Comparison of ENCODE assay signal across 1 cellular context in the genomic region with DNA sequence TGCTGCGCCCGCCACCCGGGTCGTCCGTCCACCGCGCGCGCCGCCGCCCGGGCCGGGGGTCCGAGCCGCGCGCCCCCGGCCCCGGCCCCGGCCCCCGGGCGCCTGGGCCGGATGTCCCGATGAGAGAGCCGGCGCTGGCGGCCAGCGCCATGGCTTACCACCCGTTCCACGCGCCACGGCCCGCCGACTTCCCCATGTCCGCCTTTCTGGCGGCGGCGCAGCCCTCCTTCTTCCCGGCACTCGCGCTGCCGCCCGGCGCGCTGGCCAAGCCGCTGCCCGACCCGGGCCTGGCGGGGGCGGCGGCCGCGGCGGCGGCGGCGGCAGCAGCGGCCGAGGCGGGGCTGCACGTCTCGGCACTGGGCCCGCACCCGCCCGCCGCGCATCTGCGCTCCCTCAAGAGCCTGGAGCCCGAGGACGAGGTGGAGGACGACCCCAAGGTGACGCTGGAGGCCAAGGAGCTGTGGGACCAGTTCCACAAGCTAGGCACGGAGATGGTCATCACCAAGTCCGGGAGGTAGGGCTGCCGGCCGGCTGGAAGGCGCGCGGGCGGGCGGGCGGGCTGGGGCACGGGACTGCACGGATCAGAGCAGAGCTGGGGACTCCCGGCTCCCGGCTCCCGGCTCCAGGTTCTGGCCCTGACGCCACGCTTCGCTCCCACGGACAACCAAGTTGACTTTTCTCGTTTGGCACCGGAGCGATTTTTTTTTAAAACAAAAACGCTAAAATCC.
A peak's percentile ranks its signal among the peaks of the same experiment; 100 is the strongest.
TF ChIP-seq lines count a peak whose summit lies in the region.

No MANE protein-coding gene starts in this region.

TF ChIP-seq in HepG2, 621 proteins besides CTCF, POLR2A, EP300 and RAD21 (continues in another document):
- TF ChIP-seq ZNF747 (CRISPR knock-in tag; IDR thresholded peaks at IDR 0.05; ENCODE audit: borderline replicate concordance) = 0 out of 2 replicates have a peak, but pooled peaks have one; percentile 53
- no peak for TF ChIP-seq ZMYM4 (CRISPR knock-in tag; IDR thresholded peaks at IDR 0.05)
- TF ChIP-seq, protein P1, sequence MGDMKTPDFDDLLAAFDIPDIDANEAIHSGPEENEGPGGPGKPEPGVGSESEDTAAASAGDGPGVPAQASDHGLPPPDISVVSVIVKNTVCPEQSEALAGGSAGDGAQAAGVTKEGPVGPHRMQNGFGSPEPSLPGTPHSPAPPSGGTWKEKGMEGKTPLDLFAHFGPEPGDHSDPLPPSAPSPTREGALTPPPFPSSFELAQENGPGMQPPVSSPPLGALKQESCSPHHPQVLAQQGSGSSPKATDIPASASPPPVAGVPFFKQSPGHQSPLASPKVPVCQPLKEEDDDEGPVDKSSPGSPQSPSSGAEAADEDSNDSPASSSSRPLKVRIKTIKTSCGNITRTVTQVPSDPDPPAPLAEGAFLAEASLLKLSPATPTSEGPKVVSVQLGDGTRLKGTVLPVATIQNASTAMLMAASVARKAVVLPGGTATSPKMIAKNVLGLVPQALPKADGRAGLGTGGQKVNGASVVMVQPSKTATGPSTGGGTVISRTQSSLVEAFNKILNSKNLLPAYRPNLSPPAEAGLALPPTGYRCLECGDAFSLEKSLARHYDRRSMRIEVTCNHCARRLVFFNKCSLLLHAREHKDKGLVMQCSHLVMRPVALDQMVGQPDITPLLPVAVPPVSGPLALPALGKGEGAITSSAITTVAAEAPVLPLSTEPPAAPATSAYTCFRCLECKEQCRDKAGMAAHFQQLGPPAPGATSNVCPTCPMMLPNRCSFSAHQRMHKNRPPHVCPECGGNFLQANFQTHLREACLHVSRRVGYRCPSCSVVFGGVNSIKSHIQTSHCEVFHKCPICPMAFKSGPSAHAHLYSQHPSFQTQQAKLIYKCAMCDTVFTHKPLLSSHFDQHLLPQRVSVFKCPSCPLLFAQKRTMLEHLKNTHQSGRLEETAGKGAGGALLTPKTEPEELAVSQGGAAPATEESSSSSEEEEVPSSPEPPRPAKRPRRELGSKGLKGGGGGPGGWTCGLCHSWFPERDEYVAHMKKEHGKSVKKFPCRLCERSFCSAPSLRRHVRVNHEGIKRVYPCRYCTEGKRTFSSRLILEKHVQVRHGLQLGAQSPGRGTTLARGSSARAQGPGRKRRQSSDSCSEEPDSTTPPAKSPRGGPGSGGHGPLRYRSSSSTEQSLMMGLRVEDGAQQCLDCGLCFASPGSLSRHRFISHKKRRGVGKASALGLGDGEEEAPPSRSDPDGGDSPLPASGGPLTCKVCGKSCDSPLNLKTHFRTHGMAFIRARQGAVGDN (CRISPR knock-in tag; IDR thresholded peaks at IDR 0.05) = peak; percentile 2; the same call in 1 of the 2 replicates
- TF ChIP-seq, protein P2, sequence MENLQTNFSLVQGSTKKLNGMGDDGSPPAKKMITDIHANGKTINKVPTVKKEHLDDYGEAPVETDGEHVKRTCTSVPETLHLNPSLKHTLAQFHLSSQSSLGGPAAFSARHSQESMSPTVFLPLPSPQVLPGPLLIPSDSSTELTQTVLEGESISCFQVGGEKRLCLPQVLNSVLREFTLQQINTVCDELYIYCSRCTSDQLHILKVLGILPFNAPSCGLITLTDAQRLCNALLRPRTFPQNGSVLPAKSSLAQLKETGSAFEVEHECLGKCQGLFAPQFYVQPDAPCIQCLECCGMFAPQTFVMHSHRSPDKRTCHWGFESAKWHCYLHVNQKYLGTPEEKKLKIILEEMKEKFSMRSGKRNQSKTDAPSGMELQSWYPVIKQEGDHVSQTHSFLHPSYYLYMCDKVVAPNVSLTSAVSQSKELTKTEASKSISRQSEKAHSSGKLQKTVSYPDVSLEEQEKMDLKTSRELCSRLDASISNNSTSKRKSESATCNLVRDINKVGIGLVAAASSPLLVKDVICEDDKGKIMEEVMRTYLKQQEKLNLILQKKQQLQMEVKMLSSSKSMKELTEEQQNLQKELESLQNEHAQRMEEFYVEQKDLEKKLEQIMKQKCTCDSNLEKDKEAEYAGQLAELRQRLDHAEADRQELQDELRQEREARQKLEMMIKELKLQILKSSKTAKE (CRISPR knock-in tag; IDR thresholded peaks at IDR 0.05; ENCODE audit: borderline replicate concordance) = no peak
- TF ChIP-seq, protein P3, sequence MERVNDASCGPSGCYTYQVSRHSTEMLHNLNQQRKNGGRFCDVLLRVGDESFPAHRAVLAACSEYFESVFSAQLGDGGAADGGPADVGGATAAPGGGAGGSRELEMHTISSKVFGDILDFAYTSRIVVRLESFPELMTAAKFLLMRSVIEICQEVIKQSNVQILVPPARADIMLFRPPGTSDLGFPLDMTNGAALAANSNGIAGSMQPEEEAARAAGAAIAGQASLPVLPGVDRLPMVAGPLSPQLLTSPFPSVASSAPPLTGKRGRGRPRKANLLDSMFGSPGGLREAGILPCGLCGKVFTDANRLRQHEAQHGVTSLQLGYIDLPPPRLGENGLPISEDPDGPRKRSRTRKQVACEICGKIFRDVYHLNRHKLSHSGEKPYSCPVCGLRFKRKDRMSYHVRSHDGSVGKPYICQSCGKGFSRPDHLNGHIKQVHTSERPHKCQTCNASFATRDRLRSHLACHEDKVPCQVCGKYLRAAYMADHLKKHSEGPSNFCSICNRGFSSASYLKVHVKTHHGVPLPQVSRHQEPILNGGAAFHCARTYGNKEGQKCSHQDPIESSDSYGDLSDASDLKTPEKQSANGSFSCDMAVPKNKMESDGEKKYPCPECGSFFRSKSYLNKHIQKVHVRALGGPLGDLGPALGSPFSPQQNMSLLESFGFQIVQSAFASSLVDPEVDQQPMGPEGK (CRISPR knock-in tag; IDR thresholded peaks at IDR 0.05) = peak; percentile 43; the same call in 1 of the 2 replicates
- no peak for TF ChIP-seq RAD51 (IDR thresholded peaks at IDR 0.05; ENCODE audit: borderline replicate concordance)
- TF ChIP-seq MAZ (IDR thresholded peaks at IDR 0.05; ENCODE audit: borderline replicate concordance, low read depth, low read length) = no peak
- peak; percentile 68; the same call in 1 of the 2 replicates for TF ChIP-seq MAZ (CRISPR knock-in tag; IDR thresholded peaks at IDR 0.05; ENCODE audit: low read depth)
- TF ChIP-seq NONO (IDR thresholded peaks at IDR 0.05) = no peak
- TF ChIP-seq NONO (CRISPR knock-in tag; conservative IDR thresholded peaks at IDR 0.05) = 0 out of 2 replicates have a peak, but pooled peaks have one; percentile 9
- TF ChIP-seq SRY (CRISPR knock-in tag; IDR thresholded peaks at IDR 0.05) = 0 out of 2 replicates have a peak, but pooled peaks have one; percentile 11
- TF ChIP-seq, protein P4, sequence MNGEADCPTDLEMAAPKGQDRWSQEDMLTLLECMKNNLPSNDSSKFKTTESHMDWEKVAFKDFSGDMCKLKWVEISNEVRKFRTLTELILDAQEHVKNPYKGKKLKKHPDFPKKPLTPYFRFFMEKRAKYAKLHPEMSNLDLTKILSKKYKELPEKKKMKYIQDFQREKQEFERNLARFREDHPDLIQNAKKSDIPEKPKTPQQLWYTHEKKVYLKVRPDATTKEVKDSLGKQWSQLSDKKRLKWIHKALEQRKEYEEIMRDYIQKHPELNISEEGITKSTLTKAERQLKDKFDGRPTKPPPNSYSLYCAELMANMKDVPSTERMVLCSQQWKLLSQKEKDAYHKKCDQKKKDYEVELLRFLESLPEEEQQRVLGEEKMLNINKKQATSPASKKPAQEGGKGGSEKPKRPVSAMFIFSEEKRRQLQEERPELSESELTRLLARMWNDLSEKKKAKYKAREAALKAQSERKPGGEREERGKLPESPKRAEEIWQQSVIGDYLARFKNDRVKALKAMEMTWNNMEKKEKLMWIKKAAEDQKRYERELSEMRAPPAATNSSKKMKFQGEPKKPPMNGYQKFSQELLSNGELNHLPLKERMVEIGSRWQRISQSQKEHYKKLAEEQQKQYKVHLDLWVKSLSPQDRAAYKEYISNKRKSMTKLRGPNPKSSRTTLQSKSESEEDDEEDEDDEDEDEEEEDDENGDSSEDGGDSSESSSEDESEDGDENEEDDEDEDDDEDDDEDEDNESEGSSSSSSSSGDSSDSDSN (CRISPR knock-in tag; IDR thresholded peaks at IDR 0.05) = peak; percentile 66
- TF ChIP-seq NAIF1 (CRISPR knock-in tag; IDR thresholded peaks at IDR 0.05; ENCODE audit: borderline replicate concordance) = 0 out of 2 replicates have a peak, but pooled peaks have one; percentile 21
- TF ChIP-seq ZFY (CRISPR knock-in tag; IDR thresholded peaks at IDR 0.05) = peak; percentile 7; the same call in 1 of the 2 replicates
- TF ChIP-seq ZZZ3 (CRISPR knock-in tag; IDR thresholded peaks at IDR 0.05; ENCODE audit: borderline replicate concordance) = no peak
- TF ChIP-seq, protein P5, sequence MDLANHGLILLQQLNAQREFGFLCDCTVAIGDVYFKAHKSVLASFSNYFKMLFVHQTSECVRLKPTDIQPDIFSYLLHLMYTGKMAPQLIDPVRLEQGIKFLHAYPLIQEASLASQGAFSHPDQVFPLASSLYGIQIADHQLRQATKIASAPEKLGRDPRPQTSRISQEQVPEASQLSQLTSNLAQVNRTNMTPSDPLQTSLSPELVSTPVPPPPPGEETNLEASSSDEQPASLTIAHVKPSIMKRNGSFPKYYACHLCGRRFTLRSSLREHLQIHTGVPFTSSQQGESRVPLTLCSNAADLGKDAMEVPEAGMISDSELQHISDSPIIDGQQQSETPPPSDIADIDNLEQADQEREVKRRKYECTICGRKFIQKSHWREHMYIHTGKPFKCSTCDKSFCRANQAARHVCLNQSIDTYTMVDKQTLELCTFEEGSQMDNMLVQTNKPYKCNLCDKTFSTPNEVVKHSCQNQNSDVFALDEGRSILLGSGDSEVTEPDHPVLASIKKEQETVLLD (CRISPR knock-in tag; IDR thresholded peaks at IDR 0.05; ENCODE audit: low read depth) = 0 out of 2 replicates have a peak, but pooled peaks have one; percentile 9
- TF ChIP-seq, protein P6, sequence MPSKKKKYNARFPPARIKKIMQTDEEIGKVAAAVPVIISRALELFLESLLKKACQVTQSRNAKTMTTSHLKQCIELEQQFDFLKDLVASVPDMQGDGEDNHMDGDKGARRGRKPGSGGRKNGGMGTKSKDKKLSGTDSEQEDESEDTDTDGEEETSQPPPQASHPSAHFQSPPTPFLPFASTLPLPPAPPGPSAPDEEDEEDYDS (CRISPR knock-in tag; IDR thresholded peaks at IDR 0.05) = no peak
- 0 out of 2 replicates have a peak, but pooled peaks have one; percentile 41 for TF ChIP-seq ZSCAN31 (CRISPR knock-in tag; IDR thresholded peaks at IDR 0.05; ENCODE audit: low read depth)
- no peak for TF ChIP-seq ZNF251 (CRISPR knock-in tag; IDR thresholded peaks at IDR 0.05)
- TF ChIP-seq, protein P7, sequence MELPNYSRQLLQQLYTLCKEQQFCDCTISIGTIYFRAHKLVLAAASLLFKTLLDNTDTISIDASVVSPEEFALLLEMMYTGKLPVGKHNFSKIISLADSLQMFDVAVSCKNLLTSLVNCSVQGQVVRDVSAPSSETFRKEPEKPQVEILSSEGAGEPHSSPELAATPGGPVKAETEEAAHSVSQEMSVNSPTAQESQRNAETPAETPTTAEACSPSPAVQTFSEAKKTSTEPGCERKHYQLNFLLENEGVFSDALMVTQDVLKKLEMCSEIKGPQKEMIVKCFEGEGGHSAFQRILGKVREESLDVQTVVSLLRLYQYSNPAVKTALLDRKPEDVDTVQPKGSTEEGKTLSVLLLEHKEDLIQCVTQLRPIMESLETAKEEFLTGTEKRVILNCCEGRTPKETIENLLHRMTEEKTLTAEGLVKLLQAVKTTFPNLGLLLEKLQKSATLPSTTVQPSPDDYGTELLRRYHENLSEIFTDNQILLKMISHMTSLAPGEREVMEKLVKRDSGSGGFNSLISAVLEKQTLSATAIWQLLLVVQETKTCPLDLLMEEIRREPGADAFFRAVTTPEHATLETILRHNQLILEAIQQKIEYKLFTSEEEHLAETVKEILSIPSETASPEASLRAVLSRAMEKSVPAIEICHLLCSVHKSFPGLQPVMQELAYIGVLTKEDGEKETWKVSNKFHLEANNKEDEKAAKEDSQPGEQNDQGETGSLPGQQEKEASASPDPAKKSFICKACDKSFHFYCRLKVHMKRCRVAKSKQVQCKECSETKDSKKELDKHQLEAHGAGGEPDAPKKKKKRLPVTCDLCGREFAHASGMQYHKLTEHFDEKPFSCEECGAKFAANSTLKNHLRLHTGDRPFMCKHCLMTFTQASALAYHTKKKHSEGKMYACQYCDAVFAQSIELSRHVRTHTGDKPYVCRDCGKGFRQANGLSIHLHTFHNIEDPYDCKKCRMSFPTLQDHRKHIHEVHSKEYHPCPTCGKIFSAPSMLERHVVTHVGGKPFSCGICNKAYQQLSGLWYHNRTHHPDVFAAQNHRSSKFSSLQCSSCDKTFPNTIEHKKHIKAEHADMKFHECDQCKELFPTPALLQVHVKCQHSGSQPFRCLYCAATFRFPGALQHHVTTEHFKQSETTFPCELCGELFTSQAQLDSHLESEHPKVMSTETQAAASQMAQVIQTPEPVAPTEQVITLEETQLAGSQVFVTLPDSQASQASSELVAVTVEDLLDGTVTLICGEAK (IDR thresholded peaks at IDR 0.05) = no peak
- TF ChIP-seq, protein P7 (CRISPR knock-in tag; IDR thresholded peaks at IDR 0.05) = peak; percentile 41; the same call in 1 of the 2 replicates
- TF ChIP-seq BRD4 (CRISPR knock-in tag; IDR thresholded peaks at IDR 0.05) = 0 out of 2 replicates have a peak, but pooled peaks have one; percentile 9
- TF ChIP-seq ISX (CRISPR knock-in tag; conservative IDR thresholded peaks at IDR 0.05) = no peak
- peak; percentile 50; the same call in 1 of the 2 replicates for TF ChIP-seq ZNF772 (CRISPR knock-in tag; IDR thresholded peaks at IDR 0.05)
- no peak for TF ChIP-seq MED13 (CRISPR knock-in tag; IDR thresholded peaks at IDR 0.05)
- TF ChIP-seq ZNF44 (CRISPR knock-in tag; IDR thresholded peaks at IDR 0.05) = no peak
